In the genomic region with DNA sequence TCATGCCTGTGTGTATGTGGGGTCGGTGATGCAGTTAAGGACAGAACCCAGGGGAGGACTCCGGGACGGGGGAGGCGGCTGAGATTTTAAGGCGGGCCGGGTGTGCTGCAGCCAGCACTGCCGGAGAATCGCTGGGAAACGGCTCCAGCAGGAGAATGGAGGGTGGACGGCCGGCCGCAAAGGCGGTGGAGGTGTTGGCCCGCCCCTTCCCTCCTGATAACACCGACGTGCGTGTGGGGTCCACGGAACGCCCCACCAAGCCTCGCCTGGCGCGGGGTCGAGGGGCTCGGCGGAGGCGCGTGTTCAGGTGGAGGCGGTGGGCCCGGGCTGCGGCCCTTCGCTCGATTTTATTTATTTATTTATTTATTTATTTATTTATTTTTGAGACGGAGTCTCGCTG, we compare ENCODE assay signal across 9 cellular contexts. TPM values are rescaled to one million over a fixed set of nuclear protein-coding genes. Genes with fewer than 3 reads are reported as not detected.
DNase-seq lines count a peak whose midpoint lies in the region; ATAC-seq and TF ChIP-seq lines count a peak whose summit lies in the region.
"Had no signal": no experiment of that assay in that cellular context is flagged by ENCODE, and none has a peak within 500 bp of the region (broad histone marks: within the 10 kb centered on the region; RNA-seq: fewer than 3 reads in every experiment).

No MANE protein-coding gene starts in this region.

- no peaks in the 10 kb centered on the region for H3K9me3 Mint-ChIP-seq in activated CD4-positive, alpha-beta memory T cell treated with anti-CD3 and anti-CD28 coated beads for 36 hours
- H3K9me3 Mint-ChIP-seq in glutamatergic neuron (ENCODE audit: unreplicated experiment) = peaks cover 7% of the 10 kb centered on the region

- H3K4me3 Mint-ChIP-seq in activated CD4-positive, alpha-beta memory T cell treated with anti-CD3 and anti-CD28 coated beads for 36 hours = peak overlapping the region; percentile 70
- H3K4me3 Mint-ChIP-seq in glutamatergic neuron (ENCODE audit: unreplicated experiment) = peak overlapping the region; percentile 81

- H3K9ac ChIP-seq in ES-I3 (ENCODE audit: low read depth, low read length) = peak overlapping the region; percentile 90; the same call in 1 of the 2 replicates

- no peaks in the 10 kb centered on the region for H3K36me3 ChIP-seq in ES-I3 (ENCODE audit: insufficient read depth, low read length)

- TF ChIP-seq CTCF in glutamatergic neuron (IDR thresholded peaks at IDR 0.05; ENCODE audit: partially characterized antibody, unreplicated experiment) = no peak

- POLR2A ChIA-PET in activated CD4-positive, alpha-beta memory T cell treated with anti-CD3 and anti-CD28 coated beads for 36 hours (lab: Charles Lee) = interaction anchor here (1.3 to 1.5 kb wide), 2 partner anchors 14 to 245 kb away, joined by 4 to 6 read pairs; no protein-coding TSS in a partner anchor

- H3K9me3 ChIP-seq in ES-I3 (ENCODE audit: control insufficient read depth, insufficient read depth, low read length) = no peaks in the 10 kb centered on the region

- intact Hi-C loops in activated CD4-positive, alpha-beta memory T cell treated with anti-CD3 and anti-CD28 coated beads for 36 hours (cut with micrococcal nuclease) = loop anchor here (5.0 to 10.0 kb wide), 3 partner anchors 55 to 457 kb away; a partner anchor contains a TSS

- H3K4me1 Mint-ChIP-seq in activated CD4-positive, alpha-beta memory T cell treated with anti-CD3 and anti-CD28 coated beads for 36 hours (ENCODE audit: low read depth) = peaks cover 17% of the 10 kb centered on the region
- no peaks in the 10 kb centered on the region for H3K4me1 Mint-ChIP-seq in glutamatergic neuron (ENCODE audit: low read depth, unreplicated experiment)

- no peak for ATAC-seq in GM19463 (IDR thresholded peaks at IDR 0.05; ENCODE audit: unreplicated experiment)
- ATAC-seq in HG03378 (IDR thresholded peaks at IDR 0.05; ENCODE audit: unreplicated experiment) = no peak

- no peaks in the 10 kb centered on the region for H3K27me3 Mint-ChIP-seq in activated CD4-positive, alpha-beta memory T cell treated with anti-CD3 and anti-CD28 coated beads for 36 hours
- peaks cover 5% of the 10 kb centered on the region for H3K27me3 Mint-ChIP-seq in glutamatergic neuron (ENCODE audit: unreplicated experiment)

- H3K4me3 ChIP-seq in skeletal muscle cell (ENCODE audit: low read depth, low read length) = peak overlapping the region; percentile 79

- H3K27ac Mint-ChIP-seq in activated CD4-positive, alpha-beta memory T cell treated with anti-CD3 and anti-CD28 coated beads for 36 hours = no peak overlapping the region
- peak overlapping the region; percentile 82 for H3K27ac Mint-ChIP-seq in glutamatergic neuron (ENCODE audit: unreplicated experiment)

- H3K4me1 ChIP-seq in ES-I3 (ENCODE audit: insufficient read depth, low read length) = peaks cover 3% of the 10 kb centered on the region; the same call in 1 of the 2 replicates

- CTCF ChIA-PET in activated CD4-positive, alpha-beta memory T cell treated with anti-CD3 and anti-CD28 coated beads for 36 hours (lab: Charles Lee) = interaction anchor here (0.7 to 2.8 kb wide), 17 partner anchors 10 to 459 kb away, joined by 3 to 20 read pairs (median 9); a partner anchor contains a TSS

- no peaks in the 10 kb centered on the region for H3K36me3 Mint-ChIP-seq in activated CD4-positive, alpha-beta memory T cell treated with anti-CD3 and anti-CD28 coated beads for 36 hours
- H3K36me3 Mint-ChIP-seq in glutamatergic neuron (ENCODE audit: unreplicated experiment) = peaks cover 5% of the 10 kb centered on the region

- no peak for DNase-seq in activated CD4-positive, alpha-beta memory T cell treated with anti-CD3 and anti-CD28 coated beads for 36 hours
- DNase-seq in glutamatergic neuron (no peak), skeletal muscle cell (ENCODE audit: low read depth) (no peak), NCI-H345 treated with DMSO at 0.1 percent for 48 hours (lab: John Stamatoyannopoulos, UW; ENCODE audit: unreplicated experiment) (no peak), activated gamma-delta T cell (lab: John Stamatoyannopoulos, UW) (no peak)
- DNase-seq: stimulated activated CD4-positive, alpha-beta T cell treated with anti-CD3 and anti-CD28 coated beads, Interleukin-4, amount 100 ng/mL, for 1 hour had no signal

RNA-seq across cellular contexts. Expression of a gene that starts 0.6 kb away (rescaled TPM):
- under 1 TPM; 0.17 to 0.19 TPM for total RNA-seq in activated CD4-positive, alpha-beta memory T cell treated with anti-CD3 and anti-CD28 coated beads for 36 hours
- total RNA-seq in glutamatergic neuron (ENCODE audit: unreplicated experiment) = 1.1 TPM

RNA-seq across cellular contexts. Expression of a gene that starts 13.8 kb away (rescaled TPM):
- not detected for total RNA-seq in activated CD4-positive, alpha-beta memory T cell treated with anti-CD3 and anti-CD28 coated beads for 36 hours
- total RNA-seq in glutamatergic neuron (ENCODE audit: unreplicated experiment) = not detected

RNA-seq across cellular contexts. Expression of a gene that starts 17.3 kb away (rescaled TPM):
- total RNA-seq in activated CD4-positive, alpha-beta memory T cell treated with anti-CD3 and anti-CD28 coated beads for 36 hours = 1 to 10 TPM; 5.5 to 6.4 TPM
- total RNA-seq in glutamatergic neuron (ENCODE audit: unreplicated experiment) = 15.8 TPM

RNA-seq across cellular contexts. Expression of a gene that starts 30.0 kb away (rescaled TPM):
- total RNA-seq in activated CD4-positive, alpha-beta memory T cell treated with anti-CD3 and anti-CD28 coated beads for 36 hours = 1 to 10 TPM in 1 of 2 experiments, under 1 TPM in 1; 0.80 to 1.1 TPM
- total RNA-seq in glutamatergic neuron (ENCODE audit: unreplicated experiment) = 19.2 TPM

RNA-seq across cellular contexts. Expression of a gene that starts 41.0 kb away (rescaled TPM):
- total RNA-seq in activated CD4-positive, alpha-beta memory T cell treated with anti-CD3 and anti-CD28 coated beads for 36 hours = under 1 TPM in 1 of 2 experiments, not detected in 1; 0.21 TPM
- total RNA-seq in glutamatergic neuron (ENCODE audit: unreplicated experiment) = not detected
